17 cellular contexts compared by ENCODE assay signal in genomic region chr17:49198206-49198605, GRCh38. TPM values are rescaled to one million over a fixed set of nuclear protein-coding genes. Genes with fewer than 3 reads are reported as not detected.
DNase-seq lines count a peak whose midpoint lies in the region; ATAC-seq, FAIRE-seq and TF ChIP-seq lines count a peak whose summit lies in the region.
"Had no signal": no experiment of that assay in that cellular context is flagged by ENCODE, and none has a peak within 500 bp of the region (broad histone marks: within the 10 kb centered on the region; RNA-seq: fewer than 3 reads in every experiment).

No MANE protein-coding gene starts in this region.

- ATAC-seq in left ventricle myocardium superior (no peak), HG03469 (IDR thresholded peaks at IDR 0.05; ENCODE audit: unreplicated experiment) (no peak)
- ATAC-seq: CD8-positive, alpha-beta T cell had no signal

- no peak for TF ChIP-seq CTCF in thyroid gland (IDR thresholded peaks at IDR 0.05)

- no peak overlapping the region for H3K4me3 ChIP-seq in thyroid gland (replicated peaks in 1 of 3)

- in situ Hi-C loops in Caki2 (cut with HindIII; ENCODE audit: low pct_unique_long_range_greater_than_20kb, low sequenced_read_pairs) (no loop called here), KBM-7 (cut with MboI; ENCODE audit: low pct_unique_long_range_greater_than_20kb, low sequenced_read_pairs) (no loop called here)

- no peaks in the 10 kb centered on the region for H3K9me3 ChIP-seq in thyroid gland

- no peaks in the 10 kb centered on the region for H3K27me3 ChIP-seq in thyroid gland

- DNase-seq in Caki2 (ENCODE audit: low read depth) (peak; percentile 97), RCC 7860 (ENCODE audit: low spot score) (peak; percentile 78), kidney glomerular epithelial cell (lab: John Stamatoyannopoulos, UW) (peak; percentile 61), thyroid gland (peak in 1 of 2 donors; percentile 10), KBM-7 (no peak), left ventricle myocardium superior (no peak)
- DNase-seq: CD8-positive, alpha-beta T cell; COR-L47; DND-41; GDM1; GOT3; H9 had no signal

- TF ChIP-seq POLR2A in thyroid gland (IDR thresholded peaks at IDR 0.05) = no peak

- 72 to 82% methylated on average over 2 of the region's 2 CpGs for WGBS in thyroid gland, 2 donors

- H3K27ac ChIP-seq in thyroid gland = peak overlapping the region; percentile 6 to 57 (median 33)

- peaks cover 8 to 13% of the 10 kb centered on the region in 2 donors for H3K4me1 ChIP-seq in thyroid gland

- FAIRE-seq in RCC 7860 (lab: Jason Lieb, UNC) = peak; percentile 91
- FAIRE-seq: A204.1, GM12892, GM19239 had no signal

- intact Hi-C loops in thyroid gland (cut with DNase I) (no loop called here), left ventricle myocardium superior (cut with micrococcal nuclease) (no loop called here)

- no peaks in the 10 kb centered on the region for H3K36me3 ChIP-seq in thyroid gland

RNA-seq across cellular contexts. Expression of gene GNGT2, which starts 12.2 kb away (rescaled TPM):
- 0.78 TPM in 1 of 2 replicates, not detected in the other for total RNA-seq in Caki2 (2014; rRNA removed; shearing (Covaris generic); ENCODE audit: low replicate concordance)
- total RNA-seq in thyroid gland (1 to 10 TPM; 1.5 to 4.2 (median 2.7) TPM), left ventricle myocardium superior (1.2 TPM)

RNA-seq across cellular contexts. Expression of gene ABI3, which starts 12.3 kb away (rescaled TPM):
- total RNA-seq in Caki2 (2014; rRNA removed; shearing (Covaris generic); ENCODE audit: low replicate concordance) = 0.37 and 1.6 TPM in 2 replicates
- total RNA-seq in thyroid gland (10 to 100 TPM in 1 of 4 donors, 1 to 10 TPM in 3; 4.2 to 10.3 (median 6.2) TPM), left ventricle myocardium superior (5.6 TPM)

RNA-seq across cellular contexts. Expression of gene PHOSPHO1, which starts 32.4 kb away (rescaled TPM):
- total RNA-seq in Caki2 (2014; rRNA removed; shearing (Covaris generic); ENCODE audit: low replicate concordance) = 29.9 and 39.0 TPM in 2 replicates
- total RNA-seq in thyroid gland = 1 to 10 TPM in 1 of 4 donors, not detected in 3; 1.7 TPM
- 0.64 TPM for total RNA-seq in left ventricle myocardium superior
- total RNA-seq: CD8-positive, alpha-beta T cell; HT1080 had no signal

Comparison
In these comparisons a context has a peak if more than half of its experiments do, and no peak if none do; other contexts are left out.
1. DNase-seq: peak in Caki2 (single experiment), RCC 7860 (single experiment) and kidney glomerular epithelial cell (single experiment); none in KBM-7 (single experiment) and left ventricle myocardium superior (single experiment).
2. RNA of gene PHOSPHO1, which starts 32.4 kb away (total RNA-seq): 29.9 to 39.0 TPM in Caki2; 0.64 TPM in left ventricle myocardium superior (single experiment) and 1.7 TPM in thyroid gland; every median in the first group is over 10 times any median in the second.